16 cellular contexts compared by ENCODE assay signal in the genomic region with DNA sequence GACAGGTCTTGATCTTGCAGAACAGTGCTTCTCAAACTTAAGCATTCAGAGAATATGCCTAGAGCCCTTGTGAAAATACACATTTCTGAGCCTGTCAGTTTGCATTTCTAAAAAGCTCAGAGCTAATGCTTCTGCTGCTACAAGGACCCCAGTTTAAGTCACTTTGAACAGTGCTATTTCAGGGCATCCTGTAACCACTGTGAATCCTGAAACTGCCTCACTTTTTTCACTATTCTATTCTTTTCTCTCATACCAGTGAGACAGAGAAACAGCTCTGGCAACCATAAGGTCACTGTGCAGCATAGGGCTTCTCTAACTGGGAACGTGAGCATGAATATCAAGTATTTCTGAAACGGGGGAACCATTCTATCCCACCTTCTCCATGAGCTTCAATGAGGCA.
DNase-seq lines count a peak whose midpoint lies in the region; ATAC-seq and TF ChIP-seq lines count a peak whose summit lies in the region.
"Had no signal": no experiment of that assay in that cellular context is flagged by ENCODE, and none has a peak within 500 bp of the region (broad histone marks: within the 10 kb centered on the region; RNA-seq: fewer than 3 reads in every experiment).

No MANE protein-coding gene starts in this region.

- peak; percentile 76 for ATAC-seq in GM18519 (IDR thresholded peaks at IDR 0.05; ENCODE audit: low FRiP score, unreplicated experiment)
- ATAC-seq in HG02798 (IDR thresholded peaks at IDR 0.05; ENCODE audit: poor library complexity, unreplicated experiment) = peak; percentile 78
- ATAC-seq in HG03432 (IDR thresholded peaks at IDR 0.05; ENCODE audit: unreplicated experiment) = peak; percentile 71
- ATAC-seq: activated CD4-positive, CD25-positive, alpha-beta regulatory T cell treated with anti-CD3 and anti-CD28 coated beads, Interleukin-2, amount 50 U/mL, for 24 hours; activated naive CD8-positive, alpha-beta T cell treated with anti-CD3 and anti-CD28 coated beads, Interleukin-2, amount 50 U/mL, for 24 hours; foreskin keratinocyte; T-cell had no signal

- DNase-seq in GM20000 (ENCODE audit: low spot score) (peak; percentile 18), SHP77 treated with DMSO at 0.1 percent for 48 hours (lab: John Stamatoyannopoulos, UW) (no peak), GM03348 (ENCODE audit: low spot score) (no peak), DMS79 treated with DMSO at 0.1 percent for 48 hours (lab: John Stamatoyannopoulos, UW) (no peak)
- no peak for DNase-seq in stimulated activated naive CD4-positive, alpha-beta T cell treated with Interleukin-2 at 50 U/mL for 16 hours (lab: John Stamatoyannopoulos, UW)
- DNase-seq: activated naive CD8-positive, alpha-beta T cell treated with anti-CD3 and anti-CD28 coated beads, Interleukin-2, amount 50 U/mL, for 24 hours; Calu3; central memory CD4-positive, alpha-beta T cell; foreskin keratinocyte; naive B cell; NCI-H69; T-cell had no signal

- no peak for TF ChIP-seq CTCF in GM20000 (IDR thresholded peaks at IDR 0.05; ENCODE audit: extremely low read depth, missing control alignments)
